Comparison of ENCODE assay signal across 1 cellular context in the genomic region with DNA sequence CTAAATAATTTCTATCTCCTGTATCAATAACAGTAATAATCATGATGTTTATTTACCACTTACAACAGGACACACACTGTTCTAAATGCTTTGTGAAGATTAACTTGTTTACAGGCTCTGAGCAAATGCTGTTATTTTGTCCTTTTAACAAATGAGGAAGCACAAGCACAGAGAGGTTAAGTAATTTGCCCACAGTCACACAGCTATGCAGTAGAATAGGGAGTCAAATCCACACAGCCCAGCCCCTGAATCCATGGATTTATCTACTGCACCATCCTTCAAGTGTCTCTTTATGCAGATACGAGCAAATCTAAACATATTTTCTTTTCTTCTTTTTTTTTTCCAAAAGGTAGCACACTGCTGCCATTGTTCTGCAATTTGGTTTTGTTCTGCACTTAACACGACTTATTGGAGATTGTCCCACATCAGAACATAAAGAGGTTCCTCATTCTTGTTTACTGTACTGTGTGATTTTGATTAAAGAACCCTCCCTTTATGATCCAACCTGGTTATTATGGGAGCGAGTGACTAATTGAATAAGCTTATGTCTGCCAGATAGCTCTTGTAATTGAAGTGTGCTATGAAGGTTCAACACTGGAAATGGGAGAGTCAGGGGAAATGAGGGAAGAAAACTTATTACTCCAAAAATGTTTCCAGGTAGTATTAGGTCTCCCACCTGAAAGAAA.
TF ChIP-seq lines count a peak whose summit lies in the region.

No MANE protein-coding gene starts in this region.

TF ChIP-seq in GM23338, 12 proteins besides CTCF, POLR2A, EP300 and RAD21 (continued from another document):
- TF ChIP-seq, protein P1, sequence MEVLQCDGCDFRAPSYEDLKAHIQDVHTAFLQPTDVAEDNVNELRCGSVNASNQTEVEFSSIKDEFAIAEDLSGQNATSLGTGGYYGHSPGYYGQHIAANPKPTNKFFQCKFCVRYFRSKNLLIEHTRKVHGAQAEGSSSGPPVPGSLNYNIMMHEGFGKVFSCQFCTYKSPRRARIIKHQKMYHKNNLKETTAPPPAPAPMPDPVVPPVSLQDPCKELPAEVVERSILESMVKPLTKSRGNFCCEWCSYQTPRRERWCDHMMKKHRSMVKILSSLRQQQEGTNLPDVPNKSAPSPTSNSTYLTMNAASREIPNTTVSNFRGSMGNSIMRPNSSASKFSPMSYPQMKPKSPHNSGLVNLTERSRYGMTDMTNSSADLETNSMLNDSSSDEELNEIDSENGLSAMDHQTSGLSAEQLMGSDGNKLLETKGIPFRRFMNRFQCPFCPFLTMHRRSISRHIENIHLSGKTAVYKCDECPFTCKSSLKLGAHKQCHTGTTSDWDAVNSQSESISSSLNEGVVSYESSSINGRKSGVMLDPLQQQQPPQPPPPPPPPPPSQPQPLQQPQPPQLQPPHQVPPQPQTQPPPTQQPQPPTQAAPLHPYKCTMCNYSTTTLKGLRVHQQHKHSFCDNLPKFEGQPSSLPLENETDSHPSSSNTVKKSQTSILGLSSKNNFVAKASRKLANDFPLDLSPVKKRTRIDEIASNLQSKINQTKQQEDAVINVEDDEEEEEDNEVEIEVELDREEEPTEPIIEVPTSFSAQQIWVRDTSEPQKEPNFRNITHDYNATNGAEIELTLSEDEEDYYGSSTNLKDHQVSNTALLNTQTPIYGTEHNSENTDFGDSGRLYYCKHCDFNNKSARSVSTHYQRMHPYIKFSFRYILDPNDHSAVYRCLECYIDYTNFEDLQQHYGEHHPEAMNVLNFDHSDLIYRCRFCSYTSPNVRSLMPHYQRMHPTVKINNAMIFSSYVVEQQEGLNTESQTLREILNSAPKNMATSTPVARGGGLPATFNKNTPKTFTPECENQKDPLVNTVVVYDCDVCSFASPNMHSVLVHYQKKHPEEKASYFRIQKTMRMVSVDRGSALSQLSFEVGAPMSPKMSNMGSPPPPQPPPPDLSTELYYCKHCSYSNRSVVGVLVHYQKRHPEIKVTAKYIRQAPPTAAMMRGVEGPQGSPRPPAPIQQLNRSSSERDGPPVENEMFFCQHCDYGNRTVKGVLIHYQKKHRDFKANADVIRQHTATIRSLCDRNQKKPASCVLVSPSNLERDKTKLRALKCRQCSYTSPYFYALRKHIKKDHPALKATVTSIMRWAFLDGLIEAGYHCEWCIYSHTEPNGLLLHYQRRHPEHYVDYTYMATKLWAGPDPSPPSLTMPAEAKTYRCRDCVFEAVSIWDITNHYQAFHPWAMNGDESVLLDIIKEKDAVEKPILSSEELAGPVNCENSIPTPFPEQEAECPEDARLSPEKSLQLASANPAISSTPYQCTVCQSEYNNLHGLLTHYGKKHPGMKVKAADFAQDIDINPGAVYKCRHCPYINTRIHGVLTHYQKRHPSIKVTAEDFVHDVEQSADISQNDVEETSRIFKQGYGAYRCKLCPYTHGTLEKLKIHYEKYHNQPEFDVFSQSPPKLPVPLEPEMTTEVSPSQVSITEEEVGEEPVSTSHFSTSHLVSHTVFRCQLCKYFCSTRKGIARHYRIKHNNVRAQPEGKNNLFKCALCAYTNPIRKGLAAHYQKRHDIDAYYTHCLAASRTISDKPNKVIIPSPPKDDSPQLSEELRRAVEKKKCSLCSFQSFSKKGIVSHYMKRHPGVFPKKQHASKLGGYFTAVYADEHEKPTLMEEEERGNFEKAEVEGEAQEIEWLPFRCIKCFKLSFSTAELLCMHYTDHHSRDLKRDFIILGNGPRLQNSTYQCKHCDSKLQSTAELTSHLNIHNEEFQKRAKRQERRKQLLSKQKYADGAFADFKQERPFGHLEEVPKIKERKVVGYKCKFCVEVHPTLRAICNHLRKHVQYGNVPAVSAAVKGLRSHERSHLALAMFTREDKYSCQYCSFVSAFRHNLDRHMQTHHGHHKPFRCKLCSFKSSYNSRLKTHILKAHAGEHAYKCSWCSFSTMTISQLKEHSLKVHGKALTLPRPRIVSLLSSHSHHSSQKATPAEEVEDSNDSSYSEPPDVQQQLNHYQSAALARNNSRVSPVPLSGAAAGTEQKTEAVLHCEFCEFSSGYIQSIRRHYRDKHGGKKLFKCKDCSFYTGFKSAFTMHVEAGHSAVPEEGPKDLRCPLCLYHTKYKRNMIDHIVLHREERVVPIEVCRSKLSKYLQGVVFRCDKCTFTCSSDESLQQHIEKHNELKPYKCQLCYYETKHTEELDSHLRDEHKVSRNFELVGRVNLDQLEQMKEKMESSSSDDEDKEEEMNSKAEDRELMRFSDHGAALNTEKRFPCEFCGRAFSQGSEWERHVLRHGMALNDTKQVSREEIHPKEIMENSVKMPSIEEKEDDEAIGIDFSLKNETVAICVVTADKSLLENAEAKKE (CRISPR knock-in tag; IDR thresholded peaks at IDR 0.05), result no peak
